8 cellular contexts compared by ENCODE assay signal in the genomic region with DNA sequence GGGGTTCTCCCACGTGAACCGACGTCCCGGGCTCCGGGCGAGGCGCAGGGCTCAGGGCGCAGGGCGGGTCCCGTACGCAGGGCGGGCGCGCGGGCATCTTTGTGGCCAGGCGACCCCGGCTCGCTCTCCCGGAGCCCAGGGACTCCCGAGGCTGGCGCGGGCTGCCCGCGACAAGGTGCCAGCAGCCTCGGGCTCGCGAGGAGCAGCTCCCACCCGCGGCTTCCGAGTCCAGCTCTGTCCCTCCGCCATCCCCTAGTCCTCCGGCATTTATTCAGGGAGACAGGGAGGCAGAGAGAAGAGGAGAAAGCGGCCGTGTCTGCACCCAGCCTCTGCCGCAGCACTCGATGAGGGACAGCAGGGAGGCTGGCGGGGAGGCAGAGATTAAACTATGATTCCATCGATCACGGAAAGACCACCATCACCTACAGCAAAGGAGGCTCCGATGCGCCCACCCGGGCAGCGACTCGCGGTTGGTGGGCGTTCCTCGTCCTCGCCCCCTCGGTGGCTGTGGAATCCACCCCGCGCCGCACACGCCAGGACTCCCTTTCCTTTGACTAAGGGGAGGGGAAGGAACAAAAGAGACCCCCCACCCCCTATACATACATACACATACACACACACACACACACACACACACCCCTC. TPM values are rescaled to one million over a fixed set of nuclear protein-coding genes. Genes with fewer than 3 reads are reported as not detected.
DNase-seq lines count a peak whose midpoint lies in the region; ATAC-seq and TF ChIP-seq lines count a peak whose summit lies in the region.

No MANE protein-coding gene starts in this region.

- H3K36me3 Mint-ChIP-seq in activated CD4-positive, alpha-beta T cell treated with anti-CD3 and anti-CD28 coated beads, Interleukin-2, amount 10 ng/mL, durations not matched to agents 24 days and 14 days (ENCODE audit: low read depth): no peaks in the 10 kb centered on the region

- intact Hi-C loops in activated CD4-positive, alpha-beta T cell treated with anti-CD3 and anti-CD28 coated beads, Interleukin-2, amount 10 ng/mL, durations not matched to agents 24 days and 14 days (cut with micrococcal nuclease): no loop called here

- peaks cover 17% of the 10 kb centered on the region for H3K4me1 ChIP-seq in neuron (ENCODE audit: insufficient read depth, low read length)

- H3K4me3 Mint-ChIP-seq in activated CD4-positive, alpha-beta T cell treated with anti-CD3 and anti-CD28 coated beads, Interleukin-2, amount 10 ng/mL, durations not matched to agents 24 days and 14 days: peak overlapping the region; percentile 60

- peak overlapping the region; percentile 97 for H2AFZ ChIP-seq in neuron (ENCODE audit: low read depth, low read length)

- H3K9me3 Mint-ChIP-seq in activated CD4-positive, alpha-beta T cell treated with anti-CD3 and anti-CD28 coated beads, Interleukin-2, amount 10 ng/mL, durations not matched to agents 24 days and 14 days: no peaks in the 10 kb centered on the region

- ATAC-seq in SK-N-SH treated with all-trans-retinoic acid at 6 μM for 48 hours (peak; percentile 74), HG02623 (IDR thresholded peaks at IDR 0.05; ENCODE audit: unreplicated experiment) (no peak)

- DNase-seq in activated CD4-positive, alpha-beta T cell treated with anti-CD3 and anti-CD28 coated beads, Interleukin-2, amount 10 ng/mL, durations not matched to agents 24 days and 14 days: no peak
- no peak for DNase-seq in activated CD4-positive, alpha-beta T cell treated with anti-CD3 and anti-CD28 coated beads for 48 hours
- DNase-seq in fibroblast of gingiva (ENCODE audit: low read depth): peak; percentile 14
- DNase-seq in SHP77 treated with DMSO at 0.1 percent for 48 hours (lab: John Stamatoyannopoulos, UW): no peak
- no peak for DNase-seq in effector CD8-positive, alpha-beta T cell (lab: John Stamatoyannopoulos, UW)

- H3K4me1 Mint-ChIP-seq in activated CD4-positive, alpha-beta T cell treated with anti-CD3 and anti-CD28 coated beads, Interleukin-2, amount 10 ng/mL, durations not matched to agents 24 days and 14 days: peaks cover 3% of the 10 kb centered on the region

- peaks cover 46% of the 10 kb centered on the region for H3K27me3 Mint-ChIP-seq in activated CD4-positive, alpha-beta T cell treated with anti-CD3 and anti-CD28 coated beads, Interleukin-2, amount 10 ng/mL, durations not matched to agents 24 days and 14 days

- H3K4me3 ChIP-seq in neuron (ENCODE audit: low read length): peak overlapping the region; percentile 97

- H3K36me3 ChIP-seq in neuron (ENCODE audit: insufficient read depth, low read length): no peaks in the 10 kb centered on the region

- no peaks in the 10 kb centered on the region for H3K9me3 ChIP-seq in neuron (ENCODE audit: low read length)

- no peaks in the 10 kb centered on the region for H3K27me3 ChIP-seq in neuron (ENCODE audit: insufficient read depth, low read length)

- H3K27ac Mint-ChIP-seq in activated CD4-positive, alpha-beta T cell treated with anti-CD3 and anti-CD28 coated beads, Interleukin-2, amount 10 ng/mL, durations not matched to agents 24 days and 14 days: no peak overlapping the region

TF ChIP-seq in SK-N-SH treated with all-trans-retinoic acid at 6 μM for 48 hours, 23 proteins besides CTCF, POLR2A, EP300 and RAD21:
- TF ChIP-seq, protein P1, sequence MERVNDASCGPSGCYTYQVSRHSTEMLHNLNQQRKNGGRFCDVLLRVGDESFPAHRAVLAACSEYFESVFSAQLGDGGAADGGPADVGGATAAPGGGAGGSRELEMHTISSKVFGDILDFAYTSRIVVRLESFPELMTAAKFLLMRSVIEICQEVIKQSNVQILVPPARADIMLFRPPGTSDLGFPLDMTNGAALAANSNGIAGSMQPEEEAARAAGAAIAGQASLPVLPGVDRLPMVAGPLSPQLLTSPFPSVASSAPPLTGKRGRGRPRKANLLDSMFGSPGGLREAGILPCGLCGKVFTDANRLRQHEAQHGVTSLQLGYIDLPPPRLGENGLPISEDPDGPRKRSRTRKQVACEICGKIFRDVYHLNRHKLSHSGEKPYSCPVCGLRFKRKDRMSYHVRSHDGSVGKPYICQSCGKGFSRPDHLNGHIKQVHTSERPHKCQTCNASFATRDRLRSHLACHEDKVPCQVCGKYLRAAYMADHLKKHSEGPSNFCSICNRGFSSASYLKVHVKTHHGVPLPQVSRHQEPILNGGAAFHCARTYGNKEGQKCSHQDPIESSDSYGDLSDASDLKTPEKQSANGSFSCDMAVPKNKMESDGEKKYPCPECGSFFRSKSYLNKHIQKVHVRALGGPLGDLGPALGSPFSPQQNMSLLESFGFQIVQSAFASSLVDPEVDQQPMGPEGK (CRISPR knock-in tag; IDR thresholded peaks at IDR 0.05; ENCODE audit: borderline replicate concordance): no peak
- TF ChIP-seq BACH2 (CRISPR knock-in tag; IDR thresholded peaks at IDR 0.05; ENCODE audit: borderline replicate concordance) (no peak), PPARA (CRISPR knock-in tag; IDR thresholded peaks at IDR 0.05; ENCODE audit: borderline replicate concordance) (no peak), ZC3H10 (CRISPR knock-in tag; IDR thresholded peaks at IDR 0.05) (no peak), ZFP3 (CRISPR knock-in tag; IDR thresholded peaks at IDR 0.05) (no peak), ZNF565 (CRISPR knock-in tag; conservative IDR thresholded peaks at IDR 0.05; ENCODE audit: low read depth) (no peak), ARNTL (CRISPR knock-in tag; IDR thresholded peaks at IDR 0.05; ENCODE audit: borderline replicate concordance, low read depth) (no peak), ZFP30 (CRISPR knock-in tag; IDR thresholded peaks at IDR 0.05) (no peak)

RNA-seq across cellular contexts. Expression of a gene that starts 1.1 kb away (rescaled TPM):
- total RNA-seq in activated CD4-positive, alpha-beta T cell treated with anti-CD3 and anti-CD28 coated beads, Interleukin-2, amount 10 ng/mL, durations not matched to agents 24 days and 14 days: not detected in 2 replicates
